Comparison of ENCODE assay signal across 8 cellular contexts in genomic region chr15:85831415-85832113, GRCh38. TPM values are rescaled to one million over a fixed set of nuclear protein-coding genes. Genes with fewer than 3 reads are reported as not detected.
A peak's percentile ranks its signal among the peaks of the same experiment; 100 is the strongest.
DNase-seq lines count a peak whose midpoint lies in the region; ATAC-seq, FAIRE-seq and TF ChIP-seq lines count a peak whose summit lies in the region.

No MANE protein-coding gene starts in this region.

- CTCF ChIA-PET in HEK293 (lab: Yijun Ruan, JAX), result interaction anchor here (0.6 to 2.5 kb wide), 38 partner anchors 8 to 762 kb away, joined by 3 to 17 read pairs (median 4); partner anchors contain the start of gene KLHL25

- no peak overlapping the region for H3K9ac ChIP-seq in keratinocyte (ENCODE audit: control insufficient read depth, extremely low read depth, insufficient read depth, low read length)

- peak; percentile 80 for DNase-seq in AG20443 (ENCODE audit: low spot score)
- DNase-seq in RPMI7951 (ENCODE audit: low read depth), result peak; percentile 64
- DNase-seq in bronchial epithelial cell (ENCODE audit: low read depth), result peak; percentile 28
- DNase-seq in keratinocyte (ENCODE audit: low read depth, low spot score), result no peak
- peak; percentile 42 to 54 for DNase-seq in stimulated activated CD4-positive, alpha-beta T cell treated with anti-CD3 and anti-CD28 coated beads, Interleukin-2, amount 100 ng/mL, for 24 hours
- DNase-seq in germinal center (ENCODE audit: low spot score), result no peak

- H3K36me3 ChIP-seq in HEK293 (ENCODE audit: control insufficient read depth in 2 of 2, insufficient read depth in 1 of 2, low read length in 2 of 2) (no peaks in the 10 kb centered on the region), bronchial epithelial cell (ENCODE audit: control insufficient read depth, insufficient read depth, low read length) (no peaks in the 10 kb centered on the region), keratinocyte (ENCODE audit: control insufficient read depth in 2 of 2, extremely low read depth in 1 of 2, insufficient read depth in 2 of 2, low read length in 2 of 2) (no peaks in the 10 kb centered on the region)

- H3K9me1 ChIP-seq in keratinocyte (ENCODE audit: control insufficient read depth, extremely low read depth, insufficient read depth, low read length), result no peaks in the 10 kb centered on the region

- H3K27me3 ChIP-seq in bronchial epithelial cell (ENCODE audit: control insufficient read depth, insufficient read depth, low read length) (no peaks in the 10 kb centered on the region), keratinocyte (ENCODE audit: control insufficient read depth, extremely low read depth, insufficient read depth, low read length) (no peaks in the 10 kb centered on the region)

- no peak overlapping the region for H3K4me2 ChIP-seq in keratinocyte (ENCODE audit: control insufficient read depth, extremely low read depth, insufficient read depth, low read depth, low read length)

- H2AFZ ChIP-seq in keratinocyte (ENCODE audit: control insufficient read depth, low read length), result no peak overlapping the region

- H3K27ac ChIP-seq in HEK293 (ENCODE audit: extremely low read depth, low read depth, low read length), result no peak overlapping the region
- no peak overlapping the region for H3K27ac ChIP-seq in keratinocyte (ENCODE audit: control insufficient read depth, insufficient read depth, low read length)

- POLR2A ChIA-PET in HEK293 (lab: Yijun Ruan, JAX), result no interaction called here

- no peak for ATAC-seq in HG02623 (IDR thresholded peaks at IDR 0.05; ENCODE audit: unreplicated experiment)

- FAIRE-seq in bronchial epithelial cell (lab: Jason Lieb, UNC) (no peak), keratinocyte (lab: Jason Lieb, UNC) (no peak)

- H3K9me3 ChIP-seq in HEK293 (ENCODE audit: control insufficient read depth, insufficient read depth, low read depth, low read length) (no peaks in the 10 kb centered on the region), keratinocyte (ENCODE audit: control insufficient read depth, low read depth, low read length) (no peaks in the 10 kb centered on the region)

- H4K20me1 ChIP-seq in keratinocyte (ENCODE audit: control insufficient read depth, extremely low read depth, insufficient read depth, low read length), result no peaks in the 10 kb centered on the region

- no peaks in the 10 kb centered on the region for H3K79me2 ChIP-seq in keratinocyte (ENCODE audit: control insufficient read depth, insufficient read depth, low read length)

- dilution Hi-C loops in keratinocyte (cut with MboI; ENCODE audit: extremely low pct_ligation_motif_present, low sequenced_read_pairs), result no loop called here

- H3K4me3 ChIP-seq in HEK293 (ENCODE audit: low read depth, low read length), result no peak overlapping the region
- H3K4me3 ChIP-seq in bronchial epithelial cell (ENCODE audit: low read depth, low read length), result no peak overlapping the region
- no peak overlapping the region for H3K4me3 ChIP-seq in keratinocyte (ENCODE audit: control insufficient read depth in 2 of 3, extremely low read depth in 1 of 3, insufficient read depth in 2 of 3, low read depth in 1 of 3, low read length in 3 of 3)

- no peaks in the 10 kb centered on the region for H3K4me1 ChIP-seq in HEK293 (ENCODE audit: control insufficient read depth, insufficient read depth, low read length)
- H3K4me1 ChIP-seq in keratinocyte (ENCODE audit: control insufficient read depth, extremely low read depth, insufficient read depth, low read length), result no peaks in the 10 kb centered on the region

- peak; percentile 59 for TF ChIP-seq CTCF in HEK293 (tag by site-specific recombination; IDR thresholded peaks at IDR 0.05)
- TF ChIP-seq CTCF in bronchial epithelial cell (IDR thresholded peaks at IDR 0.05; ENCODE audit: insufficient read depth, low read length, severe bottlenecking), result peak; percentile 74
- TF ChIP-seq CTCF in keratinocyte (optimal IDR thresholded peaks at IDR 0.05 in 1 of 3, IDR thresholded peaks at IDR 0.05 in 1 of 3, conservative IDR thresholded peaks at IDR 0.05 in 1 of 3; ENCODE audit: extremely low read depth in 1 of 3, insufficient read depth in 2 of 3, low read length in 3 of 3), result peak; percentile 57 to 77 (median 59)

TF ChIP-seq in HEK293, 187 proteins besides CTCF, POLR2A, EP300 and RAD21:
- TF ChIP-seq ZNF654 (tag by site-specific recombination; IDR thresholded peaks at IDR 0.05; ENCODE audit: low read depth) (peak; percentile 58), ZNF776 (tag by site-specific recombination; IDR thresholded peaks at IDR 0.05; ENCODE audit: borderline replicate concordance) (no peak), ZBTB20 (tag by site-specific recombination; IDR thresholded peaks at IDR 0.05) (no peak), ZNF777 (tag by site-specific recombination; IDR thresholded peaks at IDR 0.05; ENCODE audit: borderline replicate concordance) (no peak), OSR2 (tag by site-specific recombination; IDR thresholded peaks at IDR 0.05) (no peak), ZNF26 (tag by site-specific recombination; IDR thresholded peaks at IDR 0.05) (no peak), PRDM1 (tag by site-specific recombination; IDR thresholded peaks at IDR 0.05) (no peak)
- TF ChIP-seq, protein P1, sequence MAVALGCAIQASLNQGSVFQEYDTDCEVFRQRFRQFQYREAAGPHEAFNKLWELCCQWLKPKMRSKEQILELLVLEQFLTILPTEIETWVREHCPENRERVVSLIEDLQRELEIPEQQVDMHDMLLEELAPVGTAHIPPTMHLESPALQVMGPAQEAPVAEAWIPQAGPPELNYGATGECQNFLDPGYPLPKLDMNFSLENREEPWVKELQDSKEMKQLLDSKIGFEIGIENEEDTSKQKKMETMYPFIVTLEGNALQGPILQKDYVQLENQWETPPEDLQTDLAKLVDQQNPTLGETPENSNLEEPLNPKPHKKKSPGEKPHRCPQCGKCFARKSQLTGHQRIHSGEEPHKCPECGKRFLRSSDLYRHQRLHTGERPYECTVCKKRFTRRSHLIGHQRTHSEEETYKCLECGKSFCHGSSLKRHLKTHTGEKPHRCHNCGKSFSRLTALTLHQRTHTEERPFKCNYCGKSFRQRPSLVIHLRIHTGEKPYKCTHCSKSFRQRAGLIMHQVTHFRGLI (tag by site-specific recombination; IDR thresholded peaks at IDR 0.05), result no peak

RNA-seq across cellular contexts. Expression of gene KLHL25, which starts 36.8 kb away (rescaled TPM):
- 4.1 and 5.6 TPM in 2 replicates for total RNA-seq in RPMI7951 (2014; rRNA removed; shearing (Covaris generic))
- 4.7 and 5.6 TPM in 2 replicates for total RNA-seq in bronchial epithelial cell
- polyA plus RNA-seq in keratinocyte, result 2.1 to 4.4 TPM (median 2.7 TPM) in 3 replicates
- polyA plus RNA-seq in keratinocyte (2011; ENCODE audit: low read depth), result 0.60 TPM
- polyA plus RNA-seq in keratinocyte (2011; cell fraction: cytosol; rRNA removed), result 1.5 and 2.4 TPM in 2 replicates
- 5.1 and 6.5 TPM in 2 replicates for polyA plus RNA-seq in keratinocyte (2011; cell fraction: nucleus; rRNA removed)
- polyA plus RNA-seq in keratinocyte (2012; ENCODE audit: low replicate concordance), result 2.7 and 2.8 TPM in 2 replicates
- polyA minus RNA-seq in keratinocyte, result 3.1 to 7.2 TPM (median 4.1 TPM) in 3 replicates
- 3.3 TPM for polyA minus RNA-seq in keratinocyte (2011; cell fraction: cytosol; rRNA and poly(A)+ RNA removed)
- polyA minus RNA-seq in keratinocyte (2011; cell fraction: nucleus; rRNA and poly(A)+ RNA removed), result 5.3 and 5.4 TPM in 2 replicates

Comparison
In these comparisons a context has a peak if more than half of its experiments do, and no peak if none do; other contexts are left out.
1. DNase-seq: peak in AG20443 (single experiment), RPMI7951 (single experiment), bronchial epithelial cell (single experiment) and stimulated activated CD4-positive, alpha-beta T cell treated with anti-CD3 and anti-CD28 coated beads, Interleukin-2, amount 100 ng/mL, for 24 hours (2 of 2); none in keratinocyte (single experiment) and germinal center (single experiment).
2. Peak in every context shown above with its lines, with median percentiles within 50 percentile points of each other: CTCF ChIP-seq.